ENCODE assay signal across 16 cellular contexts in the genomic region with DNA sequence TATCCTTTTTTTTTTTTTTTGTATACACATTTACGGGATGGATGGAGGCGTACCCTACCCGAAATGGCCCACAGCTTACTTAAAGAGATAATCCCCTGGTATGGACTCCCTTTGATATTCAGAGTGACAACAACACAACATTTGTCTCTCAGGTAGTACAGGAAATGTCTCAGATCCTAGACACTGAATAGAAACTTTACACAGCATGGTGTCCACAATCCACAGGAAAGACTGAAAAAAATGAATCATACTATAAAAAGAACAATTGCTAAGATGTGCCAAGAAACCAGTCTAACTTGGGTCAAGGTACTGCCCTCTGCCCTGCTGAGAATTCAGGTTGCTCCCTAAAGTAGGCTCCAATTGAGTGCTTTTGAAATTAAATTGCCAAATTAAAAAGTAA.
A peak's percentile ranks its signal among the peaks of the same experiment; 100 is the strongest.
DNase-seq lines count a peak whose midpoint lies in the region; ATAC-seq and TF ChIP-seq lines count a peak whose summit lies in the region.
"Had no signal": no experiment of that assay in that cellular context is flagged by ENCODE, and none has a peak within 500 bp of the region (broad histone marks: within the 10 kb centered on the region; RNA-seq: fewer than 3 reads in every experiment).

No MANE protein-coding gene starts in this region.

- H3K4me3 ChIP-seq in PC-3 (ENCODE audit: low read length), result no peak overlapping the region
- H3K4me3 ChIP-seq: GM23248 had no signal

- H3K79me2 ChIP-seq in PC-3 (ENCODE audit: low read length), result no peaks in the 10 kb centered on the region

- H3K27ac ChIP-seq in PC-3 (ENCODE audit: low read length), result peak overlapping the region; percentile 20; the same call in 1 of the 2 replicates
- H3K27ac ChIP-seq: GM23248 had no signal

- H3K4me2 ChIP-seq in PC-3 (ENCODE audit: low read length), result peak overlapping the region; percentile 22; the same call in 1 of the 2 replicates

- no peaks in the 10 kb centered on the region for H3K36me3 ChIP-seq in PC-3 (ENCODE audit: low read depth, low read length)

- H3K9ac ChIP-seq in PC-3 (ENCODE audit: low read length), result no peak overlapping the region
- H3K9ac ChIP-seq: GM23248 had no signal

- H2AFZ ChIP-seq in PC-3 (ENCODE audit: low read length), result no peak overlapping the region
- H2AFZ ChIP-seq: GM23248 had no signal

- H3K4me1 ChIP-seq in PC-3 (ENCODE audit: insufficient read depth, low read length), result peaks cover 12% of the 10 kb centered on the region

- no peak for TF ChIP-seq CTCF in PC-3 (conservative IDR thresholded peaks at IDR 0.05; ENCODE audit: low read depth, low read length)

- intact Hi-C loops in PC-3 (cut with micrococcal nuclease), result no loop called here

- H3K9me2 ChIP-seq in PC-3 (replicated peaks; ENCODE audit: low read length), result no peaks in the 10 kb centered on the region

- no TSS peak for BruUV-seq in PC-3 (replicated peaks; lab: Mats Ljungman, UMichigan)

- POLR2A ChIA-PET in PC-3 (lab: Charles Lee; ENCODE audit: unreplicated experiment), result no interaction called here

- H4K20me1 ChIP-seq in PC-3 (ENCODE audit: low read length), result no peaks in the 10 kb centered on the region

- no peaks in the 10 kb centered on the region for H3K9me3 ChIP-seq in PC-3 (ENCODE audit: low read length)

- H3K27me3 ChIP-seq in PC-3 (ENCODE audit: low read length), result no peaks in the 10 kb centered on the region

- DNase-seq in PC-3, result peak; percentile 59
- peak; percentile 61 for DNase-seq in dermis blood vessel endothelial cell
- peak; percentile 5 for DNase-seq in glomerular endothelial cell (ENCODE audit: extremely low read depth, low read depth, low spot score)
- no peak for DNase-seq in SW480 (ENCODE audit: low spot score)
- DNase-seq: C1 segment of cervical spinal cord; Calu3; CD4-positive, alpha-beta memory T cell; COR-L47; DMS53; DMS79 treated with DMSO at 0.1 percent for 48 hours; GF-D8; GM23248; H7; HCEC 1CT had no signal

- peak; percentile 62 for ATAC-seq in PC-3
- ATAC-seq in GM21825 (IDR thresholded peaks at IDR 0.05; ENCODE audit: unreplicated experiment), result no peak
- no peak for ATAC-seq in HG03108 (IDR thresholded peaks at IDR 0.05; ENCODE audit: unreplicated experiment)

- CTCF ChIA-PET in PC-3 (lab: Charles Lee), result no interaction called here

- H3F3A ChIP-seq in PC-3 (ENCODE audit: low read length, unreplicated experiment), result no peaks in the 10 kb centered on the region
